In genomic region chr6:166977626-166978550, GRCh38 we compare ENCODE assay signal across 15 cellular contexts.
DNase-seq lines count a peak whose midpoint lies in the region; ATAC-seq lines count a peak whose summit lies in the region.
"Had no signal": no experiment of that assay in that cellular context is flagged by ENCODE, and none has a peak within 500 bp of the region (broad histone marks: within the 10 kb centered on the region; RNA-seq: fewer than 3 reads in every experiment).

No MANE protein-coding gene starts in this region.

- DNase-seq in GM03348 (ENCODE audit: low spot score) (peak; percentile 48), adipocyte (ENCODE audit: low read depth) (peak; percentile 14), fibroblast of peridontal ligament (ENCODE audit: extremely low read depth) (peak; percentile 80)
- no peak for DNase-seq in stimulated activated CD4-positive, alpha-beta T cell treated with anti-CD3 and anti-CD28 coated beads, Interleukin-12 subunit alpha, Interleukin-12 subunit beta, amount 100 ng/mL, for 4 hours
- DNase-seq: DMS153, KBM-7, NCI-H1048, NCI-H146, NCI-H446, PC-9 had no signal

- no peak overlapping the region for H3K9ac ChIP-seq in adipocyte (ENCODE audit: low read length)
- H3K9ac ChIP-seq: BLaER1 treated with 17β-estradiol and CSF1 and Interleukin-3, amounts not matched to agents 10 nM and 100 nM had no signal

- H3K4me3 ChIP-seq in adipocyte (ENCODE audit: low read length): peak overlapping the region; percentile 0
- H3K4me3 ChIP-seq: BLaER1 treated with 17β-estradiol and CSF1 and Interleukin-3, amounts not matched to agents 10 nM and 100 nM; GM23338; PC-9 had no signal

- no peaks in the 10 kb centered on the region for H3K36me3 ChIP-seq in adipocyte (ENCODE audit: control insufficient read depth, insufficient read depth, low read length, severe bottlenecking)

- ATAC-seq in HG02642 (IDR thresholded peaks at IDR 0.05; ENCODE audit: poor library complexity, unreplicated experiment) (no peak), GM21526 (IDR thresholded peaks at IDR 0.05; ENCODE audit: low FRiP score, unreplicated experiment) (no peak), GM21619 (IDR thresholded peaks at IDR 0.05; ENCODE audit: unreplicated experiment) (no peak)
- ATAC-seq: GM23338 had no signal

- no peaks in the 10 kb centered on the region for H3K9me3 ChIP-seq in adipocyte (ENCODE audit: control insufficient read depth, low read length)

- no peaks in the 10 kb centered on the region for H3K27me3 ChIP-seq in adipocyte (replicated peaks; ENCODE audit: control insufficient read depth, insufficient read depth, low read length)
- H3K27me3 ChIP-seq: BLaER1 treated with 17β-estradiol and CSF1 and Interleukin-3, amounts not matched to agents 10 nM and 100 nM had no signal

- H3K4me1 ChIP-seq in adipocyte (ENCODE audit: control insufficient read depth, insufficient read depth, low read length): peaks cover 11% of the 10 kb centered on the region
